Comparison of ENCODE assay signal across 26 cellular contexts in the genomic region with DNA sequence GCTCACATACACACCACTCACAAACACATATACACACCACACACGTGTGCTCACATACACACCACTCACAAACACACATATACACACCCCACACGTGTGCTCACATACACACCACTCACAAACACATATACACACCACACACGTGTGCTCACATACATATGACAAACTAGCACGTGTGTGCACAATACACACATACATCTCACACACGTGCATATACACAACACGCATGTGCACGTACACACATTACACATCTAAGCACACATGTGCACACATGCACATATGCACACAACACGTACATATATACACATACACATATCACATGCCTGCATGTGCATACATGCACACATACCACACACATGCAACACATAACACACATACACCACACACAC.
"Had no signal": no experiment of that assay in that cellular context is flagged by ENCODE, and none has a peak within 500 bp of the region (broad histone marks: within the 10 kb centered on the region; RNA-seq: fewer than 3 reads in every experiment).

No MANE protein-coding gene starts in this region.

- FAIRE-seq: islet of Langerhans had no signal

- H3K4me3 ChIP-seq: coronary artery, esophagus squamous epithelium, heart right ventricle, left lung, ovary, psoas muscle, skin epidermis, transverse colon, upper lobe of right lung had no signal

- DNase-seq: dermis blood vessel endothelial cell; effector memory CD4-positive, alpha-beta T cell; erythroblast; esophagus squamous epithelium; foreskin melanocyte; glutamatergic neuron; heart right ventricle; hippocampal formation; left cardiac atrium; left lung; mesenchymal stem cell; midbrain; nephron progenitor cell; occipital lobe; ovary; psoas muscle; right cardiac atrium; stimulated activated CD4-positive, alpha-beta T cell treated with anti-CD3 and anti-CD28 coated beads, Interleukin-15, amount 100 ng/mL, for 24 hours; stimulated activated CD4-positive, alpha-beta T cell treated with anti-CD3 and anti-CD28 coated beads, Interleukin-2, amount 100 ng/mL, for 48 hours; stimulated activated naive B cell treated with anti-CD40 and anti-IgM and Interleukin-4, amounts not matched to agents 10 μg/mL and 1 μg/mL and 100 μg/mL, for 72 hours; transverse colon; upper lobe of right lung had no signal

- H3K9me3 ChIP-seq: esophagus squamous epithelium, heart right ventricle, left lung, ovary, psoas muscle, transverse colon, upper lobe of right lung had no signal

- H3K4me1 ChIP-seq: heart right ventricle, left lung, psoas muscle, transverse colon, upper lobe of right lung had no signal

- H3K36me3 ChIP-seq: esophagus squamous epithelium, heart right ventricle, left lung, ovary, transverse colon, upper lobe of right lung had no signal

- ATAC-seq: heart right ventricle; left cardiac atrium; left lung; naive thymus-derived CD8-positive, alpha-beta T cell; psoas muscle; right cardiac atrium; stimulated activated naive B cell treated with anti-CD40 and anti-IgM and Interleukin-4, amounts not matched to agents 10 μg/mL and 1 μg/mL and 100 μg/mL, for 72 hours; upper lobe of right lung had no signal

- H3K27ac ChIP-seq: coronary artery, esophagus squamous epithelium, heart right ventricle, left lung, ovary, psoas muscle, skin epidermis, transverse colon, upper lobe of right lung had no signal

- H3K27me3 ChIP-seq: left lung, ovary, upper lobe of right lung had no signal
